In genomic region chr14:69964841-69965240, GRCh38 we compare ENCODE assay signal across 33 cellular contexts.
"Had no signal": no experiment of that assay in that cellular context is flagged by ENCODE, and none has a peak within 500 bp of the region (broad histone marks: within the 10 kb centered on the region; RNA-seq: fewer than 3 reads in every experiment).

No MANE protein-coding gene starts in this region.

- H2AFZ ChIP-seq: PC-9 had no signal

- H3K27ac ChIP-seq: adrenal gland, cardiac muscle cell, PC-9, SJCRH30, SK-N-MC had no signal

- ATAC-seq: activated CD4-positive, alpha-beta T cell treated with anti-CD3 and anti-CD28 coated beads for 36 hours; activated CD4-positive, CD25-positive, alpha-beta regulatory T cell treated with anti-CD3 and anti-CD28 coated beads, Interleukin-2, amount 50 U/mL, for 24 hours; activated naive CD4-positive, alpha-beta T cell treated with anti-CD3 and anti-CD28 coated beads, Interleukin-2, amount 50 U/mL, for 72 hours; activated T-cell treated with anti-CD3 and anti-CD28 coated beads, Interleukin-2, amount 50 U/mL, for 4 hours; WTC11 had no signal

- H3K4me1 ChIP-seq: adrenal gland, SJCRH30 had no signal

- FAIRE-seq: RCC 7860, TTC549 had no signal

- H3K36me3 ChIP-seq: adrenal gland, cardiac muscle cell, SJCRH30 had no signal

- H3K27me3 ChIP-seq: adrenal gland, cardiac muscle cell, SJCRH30 had no signal

- H3K9me3 ChIP-seq: adrenal gland, SJCRH30 had no signal

- H3K4me3 ChIP-seq: adrenal gland, cardiac muscle cell, PC-9, SJCRH30, SK-N-MC had no signal

- H3K4me2 ChIP-seq: PC-9 had no signal

- DNase-seq: activated CD4-positive, alpha-beta memory T cell treated with anti-CD3 and anti-CD28 coated beads for 36 hours; activated CD4-positive, alpha-beta T cell treated with anti-CD3 and anti-CD28 coated beads for 36 hours; activated CD4-positive, alpha-beta T cell treated with anti-CD3 and anti-CD28 coated beads, Interleukin-2, amount 50 U/mL, for 1 hour; activated CD8-positive, alpha-beta memory T cell treated with anti-CD3 and anti-CD28 coated beads, Interleukin-2, amount 50 U/mL, for 4 hours; activated gamma-delta T cell treated with Interleukin-2 at 50 U/mL for 16 hours; activated naive CD4-positive, alpha-beta T cell treated with anti-CD3 and anti-CD28 coated beads for 36 hours; activated T-cell treated with anti-CD3 and anti-CD28 coated beads for 4 hours; activated T-cell treated with anti-CD3 and anti-CD28 coated beads, Interleukin-2, amount 50 U/mL, for 4 hours; adrenal gland; Kasumi-1; KG1; MM.1S; MV-4-11; NCI-H1092 treated with DMSO at 0.1 percent for 48 hours; NCI-H1417; NCI-H187; NCI-H2029 treated with DMSO at 0.1 percent for 48 hours; NCI-H2107; NCI-H2171; NCI-H510A; NCI-H526; NCI-H748 treated with DMSO at 0.1 percent for 48 hours; NK-92 treated with Interleukin-12 subunit alpha and Interleukin-12 subunit beta, amount 100 ng/mL, for 24 hours; PC-9; SHP77; SJCRH30 had no signal
